In genomic region chr7:5550385-5550784, GRCh38 we compare ENCODE assay signal across 20 cellular contexts.
"Had no signal": no experiment of that assay in that cellular context is flagged by ENCODE, and none has a peak within 500 bp of the region (broad histone marks: within the 10 kb centered on the region; RNA-seq: fewer than 3 reads in every experiment).

No MANE protein-coding gene starts in this region.

- H3K27ac Mint-ChIP-seq: activated CD4-positive, alpha-beta T cell treated with anti-CD3 and anti-CD28 coated beads, Interleukin-2, amount 10 ng/mL, durations not matched to agents 24 days and 14 days; activated CD8-positive, alpha-beta memory T cell treated with anti-CD3 and anti-CD28 coated beads, Interleukin-2, amount 10 ng/mL, durations not matched to agents 7 days and 5 days; activated CD8-positive, alpha-beta T cell treated with anti-CD3 and anti-CD28 coated beads for 36 hours; activated naive CD8-positive, alpha-beta T cell treated with anti-CD3 and anti-CD28 coated beads, Interleukin-2, amount 50 U/mL, for 24 hours; natural killer cell treated with Interleukin-12 subunit alpha and Interleukin-12 subunit beta and Interleukin-15 and Interleukin-18, amount 100 ng/mL, for 72 hours; T-helper 17 cell had no signal

- ATAC-seq: activated CD4-positive, CD25-positive, alpha-beta regulatory T cell treated with anti-CD3 and anti-CD28 coated beads, Interleukin-2, amount 50 U/mL, for 24 hours; activated CD8-positive, alpha-beta memory T cell treated with anti-CD3 and anti-CD28 coated beads, Interleukin-2, amount 10 ng/mL, durations not matched to agents 7 days and 5 days; activated CD8-positive, alpha-beta T cell treated with anti-CD3 and anti-CD28 coated beads for 36 hours; activated naive CD8-positive, alpha-beta T cell treated with anti-CD3 and anti-CD28 coated beads, Interleukin-2, amount 50 U/mL, for 24 hours; left lung; natural killer cell treated with Interleukin-12 subunit alpha and Interleukin-12 subunit beta and Interleukin-15 and Interleukin-18, amount 100 ng/mL, for 72 hours; pancreas; right cardiac atrium; T-helper 17 cell had no signal

- H3K9me3 ChIP-seq: left lung, pancreas, stomach, transverse colon, uterus had no signal

- H3K36me3 ChIP-seq: left lung, pancreas, stomach, transverse colon, uterus had no signal

- DNase-seq: activated CD4-positive, alpha-beta T cell treated with anti-CD3 and anti-CD28 coated beads, Interleukin-2, amount 10 ng/mL, durations not matched to agents 24 days and 14 days; activated CD8-positive, alpha-beta memory T cell treated with anti-CD3 and anti-CD28 coated beads, Interleukin-2, amount 10 ng/mL, durations not matched to agents 7 days and 5 days; activated CD8-positive, alpha-beta T cell treated with anti-CD3 and anti-CD28 coated beads for 36 hours; activated gamma-delta T cell; activated naive CD4-positive, alpha-beta T cell treated with anti-CD3 and anti-CD28 coated beads, Interleukin-2, amount 50 U/mL, for 16 hours; activated naive CD8-positive, alpha-beta T cell treated with anti-CD3 and anti-CD28 coated beads, Interleukin-2, amount 50 U/mL, for 24 hours; activated T-cell treated with anti-CD3 and anti-CD28 coated beads for 4 hours; immature natural killer cell; kidney glomerular epithelial cell; left lung; pancreas; right cardiac atrium; stimulated activated CD4-positive, alpha-beta T cell treated with anti-CD3 and anti-CD28 coated beads, Interleukin-12 subunit alpha, Interleukin-12 subunit beta, amount 100 ng/mL, for 4 hours; stomach; T-helper 17 cell; transverse colon; uterus had no signal

- H3K4me3 ChIP-seq: left lung, pancreas, stomach, transverse colon, uterus had no signal

- H3K4me3 Mint-ChIP-seq: activated CD4-positive, alpha-beta T cell treated with anti-CD3 and anti-CD28 coated beads, Interleukin-2, amount 10 ng/mL, durations not matched to agents 24 days and 14 days; activated CD8-positive, alpha-beta memory T cell treated with anti-CD3 and anti-CD28 coated beads, Interleukin-2, amount 10 ng/mL, durations not matched to agents 7 days and 5 days; activated CD8-positive, alpha-beta T cell treated with anti-CD3 and anti-CD28 coated beads for 36 hours; activated naive CD8-positive, alpha-beta T cell treated with anti-CD3 and anti-CD28 coated beads, Interleukin-2, amount 50 U/mL, for 24 hours; activated T-helper 1 cell treated with anti-CD3 and anti-CD28 coated beads, Interleukin-12 subunit alpha, Interleukin-12 subunit beta, Interleukin-2, Interleukin-4 antibody, amounts not matched to agents 30 ng/mL and 10 ng/mL and 1 ng/mL, durations not matched to agents 14 hours and 24 hours and 36 hours; immature natural killer cell; natural killer cell treated with Interleukin-12 subunit alpha and Interleukin-12 subunit beta and Interleukin-15 and Interleukin-18, amount 100 ng/mL, for 72 hours; T-helper 17 cell had no signal

- H3K36me3 Mint-ChIP-seq: activated CD8-positive, alpha-beta memory T cell treated with anti-CD3 and anti-CD28 coated beads, Interleukin-2, amount 10 ng/mL, durations not matched to agents 7 days and 5 days; immature natural killer cell; natural killer cell treated with Interleukin-12 subunit alpha and Interleukin-12 subunit beta and Interleukin-15 and Interleukin-18, amount 100 ng/mL, for 72 hours had no signal

- H3K4me1 ChIP-seq: uterus had no signal

- H3K27me3 ChIP-seq: left lung, pancreas, stomach, transverse colon, uterus had no signal

- H3K27ac ChIP-seq: left lung, pancreas had no signal

- H3K9me3 Mint-ChIP-seq: activated CD4-positive, alpha-beta T cell treated with anti-CD3 and anti-CD28 coated beads, Interleukin-2, amount 10 ng/mL, durations not matched to agents 24 days and 14 days; activated CD8-positive, alpha-beta T cell treated with anti-CD3 and anti-CD28 coated beads for 36 hours; activated naive CD8-positive, alpha-beta T cell treated with anti-CD3 and anti-CD28 coated beads, Interleukin-2, amount 50 U/mL, for 24 hours; activated T-helper 1 cell treated with anti-CD3 and anti-CD28 coated beads, Interleukin-12 subunit alpha, Interleukin-12 subunit beta, Interleukin-2, Interleukin-4 antibody, amounts not matched to agents 30 ng/mL and 10 ng/mL and 1 ng/mL, durations not matched to agents 14 hours and 24 hours and 36 hours; immature natural killer cell; natural killer cell treated with Interleukin-12 subunit alpha and Interleukin-12 subunit beta and Interleukin-15 and Interleukin-18, amount 100 ng/mL, for 72 hours had no signal
